In the genomic region with DNA sequence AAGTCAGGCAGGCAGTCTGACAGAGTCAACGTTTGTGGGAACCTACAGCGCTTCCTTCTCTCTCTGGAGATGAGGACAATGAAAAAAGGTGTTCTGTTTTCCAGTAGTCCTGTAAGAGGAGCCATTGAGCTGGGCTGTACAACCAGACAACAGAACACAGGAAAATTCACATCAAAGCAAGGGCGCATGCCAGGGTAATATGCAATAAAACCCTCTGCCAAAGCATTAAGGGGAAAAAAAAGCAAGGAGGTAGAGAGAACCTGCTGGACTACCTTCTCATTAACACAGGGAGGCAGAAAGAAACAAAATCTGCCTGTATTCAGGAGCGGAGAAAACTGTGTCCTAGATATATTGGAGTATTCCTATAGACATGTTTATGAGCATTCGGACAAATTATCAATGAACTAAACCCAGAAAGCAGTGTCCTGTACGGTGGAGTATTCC, we compare ENCODE assay signal across 8 cellular contexts. TPM values are rescaled to one million over a fixed set of nuclear protein-coding genes. Genes with fewer than 3 reads are reported as not detected.
DNase-seq lines count a peak whose midpoint lies in the region; ATAC-seq, FAIRE-seq and TF ChIP-seq lines count a peak whose summit lies in the region.

No MANE protein-coding gene starts in this region.

- no peak for TF ChIP-seq POLR2A in endothelial cell of umbilical vein (IDR thresholded peaks at IDR 0.05; ENCODE audit: low read depth, low read length)

- TF ChIP-seq CTCF in AG04450 (IDR thresholded peaks at IDR 0.05; ENCODE audit: low read depth, low read length) (peak; percentile 81), GM10248 (IDR thresholded peaks at IDR 0.05; ENCODE audit: control extremely low read depth, extremely low read depth, low read depth, missing control alignments) (peak; percentile 49), endothelial cell of umbilical vein (IDR thresholded peaks at IDR 0.05; ENCODE audit: extremely low read depth in 1 of 2, insufficient read depth in 1 of 2, low read depth in 1 of 2, low read length in 2 of 2) (peak; percentile 46 to 53)

- no peaks in the 10 kb centered on the region for H3K9me1 ChIP-seq in endothelial cell of umbilical vein (replicated peaks; ENCODE audit: control insufficient read depth, extremely low read depth, insufficient read depth, low read length)

- peak overlapping the region; percentile 82 for H3K4me2 ChIP-seq in endothelial cell of umbilical vein (ENCODE audit: insufficient read depth, low read length)

- H3K27ac ChIP-seq in AG04450 (ENCODE audit: low read depth, low read length) (peak overlapping the region; percentile 21), endothelial cell of umbilical vein (ENCODE audit: insufficient read depth, low read depth, low read length) (no peak overlapping the region)

- CTCF ChIA-PET in AG04450 (lab: Charles Lee) (interaction anchor here (1.7 to 2.7 kb wide), 4 partner anchors 57 to 78 kb away, joined by 8 to 16 read pairs (median 10); no protein-coding TSS in a partner anchor), GM10248 (lab: Yijun Ruan, JAX) (interaction anchor here (1.6 to 2.9 kb wide), 3 partner anchors 57 to 195 kb away, joined by 7 to 14 read pairs (median 9); a partner anchor contains a TSS), endothelial cell of umbilical vein (lab: Charles Lee) (interaction anchor here (0.6 to 6.7 kb wide), 12 partner anchors 12 to 128 kb away, joined by 3 to 103 read pairs (median 4); no protein-coding TSS in a partner anchor)

- H3K36me3 ChIP-seq in endothelial cell of umbilical vein (ENCODE audit: control insufficient read depth in 2 of 2, extremely low read depth in 1 of 2, insufficient read depth in 2 of 2, low read length in 2 of 2): no peaks in the 10 kb centered on the region
- H3K36me3 ChIP-seq in mucosa of stomach (ENCODE audit: control insufficient read depth, insufficient read depth, low read length): no peaks in the 10 kb centered on the region

- ATAC-seq in HG02610 (IDR thresholded peaks at IDR 0.05; ENCODE audit: unreplicated experiment): no peak

- H3K9ac ChIP-seq in endothelial cell of umbilical vein (replicated peaks; ENCODE audit: extremely low read depth, insufficient read depth, low read length): no peak overlapping the region
- H3K9ac ChIP-seq in mucosa of stomach (ENCODE audit: low read length): peak overlapping the region; percentile 82

- peak overlapping the region; percentile 92 for H3K4me3 ChIP-seq in AG04450 (ENCODE audit: low read depth, low read length)
- H3K4me3 ChIP-seq in endothelial cell of umbilical vein (replicated peaks in 1 of 3; ENCODE audit: insufficient read depth in 1 of 3, low read depth in 1 of 3, low read length in 3 of 3): peak overlapping the region in 1 of 3 experiments; percentile 68
- no peak overlapping the region for H3K4me3 ChIP-seq in mucosa of stomach (ENCODE audit: low read length)

- intact Hi-C loops in endothelial cell of umbilical vein (cut with micrococcal nuclease): loop anchor here (1.0 to 2.0 kb wide), 4 partner anchors 58 to 194 kb away; a partner anchor contains a TSS

- peak; percentile 47 for DNase-seq in AG04450 (ENCODE audit: low read depth, low spot score)
- peak; percentile 43 for DNase-seq in GM10248 (ENCODE audit: extremely low spot score)
- peak; percentile 72 for DNase-seq in NCI-H146 treated with DMSO at 0.1 percent for 48 hours (lab: John Stamatoyannopoulos, UW; ENCODE audit: unreplicated experiment)
- peak; percentile 97 for DNase-seq in SW480 (ENCODE audit: low spot score)
- DNase-seq in endothelial cell of umbilical vein (ENCODE audit: low read depth, low spot score): peak; percentile 77
- DNase-seq in T1000 (lab: John Stamatoyannopoulos, UW): no peak

- H4K20me1 ChIP-seq in endothelial cell of umbilical vein (replicated peaks; ENCODE audit: control insufficient read depth, extremely low read depth, insufficient read depth, low read length): no peaks in the 10 kb centered on the region

- no peaks in the 10 kb centered on the region; the same call in 1 of the 2 replicates for H3K9me3 ChIP-seq in AG04450 (ENCODE audit: control insufficient read depth, insufficient read depth, low read length)
- no peaks in the 10 kb centered on the region for H3K9me3 ChIP-seq in endothelial cell of umbilical vein (replicated peaks; ENCODE audit: control insufficient read depth, insufficient read depth, low read length)
- no peaks in the 10 kb centered on the region for H3K9me3 ChIP-seq in mucosa of stomach (ENCODE audit: control insufficient read depth, low read length)

- H2AFZ ChIP-seq in endothelial cell of umbilical vein (ENCODE audit: low read depth, low read length): peak overlapping the region; percentile 25

- no peaks in the 10 kb centered on the region for H3K27me3 ChIP-seq in AG04450 (ENCODE audit: control insufficient read depth, insufficient read depth, low read length)
- no peaks in the 10 kb centered on the region for H3K27me3 ChIP-seq in endothelial cell of umbilical vein (ENCODE audit: control insufficient read depth in 2 of 2, insufficient read depth in 2 of 2, low read length in 2 of 2)
- no peaks in the 10 kb centered on the region for H3K27me3 ChIP-seq in mucosa of stomach (ENCODE audit: control insufficient read depth, insufficient read depth, low read length)

- dilution Hi-C loops in endothelial cell of umbilical vein (cut with MboI; ENCODE audit: extremely low pct_ligation_motif_present, low sequenced_read_pairs): no loop called here

- FAIRE-seq in endothelial cell of umbilical vein (lab: Jason Lieb, UNC): peak; percentile 83

- POLR2A ChIA-PET in AG04450 (lab: Yijun Ruan, JAX): interaction anchor here (1.9 kb wide), 1 partner anchor 71 kb away, joined by 13 read pairs; no protein-coding TSS in a partner anchor
- POLR2A ChIA-PET in GM10248 (lab: Yijun Ruan, JAX): no interaction called here
- POLR2A ChIA-PET in endothelial cell of umbilical vein (lab: Charles Lee): no interaction called here

- H3K4me1 ChIP-seq in endothelial cell of umbilical vein (ENCODE audit: control insufficient read depth, extremely low read depth, insufficient read depth, low read length): peaks cover 10% of the 10 kb centered on the region
- peaks cover 5% of the 10 kb centered on the region for H3K4me1 ChIP-seq in mucosa of stomach (ENCODE audit: control insufficient read depth, insufficient read depth, low read length)

- BruUV-seq in endothelial cell of umbilical vein (replicated peaks; lab: Mats Ljungman, UMichigan): TSS peak; percentile 20

- peaks cover 6% of the 10 kb centered on the region for H3K79me2 ChIP-seq in endothelial cell of umbilical vein (ENCODE audit: control insufficient read depth, insufficient read depth, low read length)

TF ChIP-seq in endothelial cell of umbilical vein, 7 proteins besides CTCF, POLR2A, EP300 and RAD21:
- no peak for TF ChIP-seq GATA2 (IDR thresholded peaks at IDR 0.05; ENCODE audit: insufficient read depth, insufficient read length, low read depth, low read length)
- TF ChIP-seq, protein P1, sequence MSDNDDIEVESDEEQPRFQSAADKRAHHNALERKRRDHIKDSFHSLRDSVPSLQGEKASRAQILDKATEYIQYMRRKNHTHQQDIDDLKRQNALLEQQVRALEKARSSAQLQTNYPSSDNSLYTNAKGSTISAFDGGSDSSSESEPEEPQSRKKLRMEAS (IDR thresholded peaks at IDR 0.05; ENCODE audit: insufficient read depth, insufficient read length): no peak
- no peak for TF ChIP-seq MYC (IDR thresholded peaks at IDR 0.05; ENCODE audit: low read depth, low read length)
- TF ChIP-seq FOS (IDR thresholded peaks at IDR 0.05; ENCODE audit: borderline replicate concordance, insufficient read depth, low read length): no peak
- TF ChIP-seq JUN (IDR thresholded peaks at IDR 0.05; ENCODE audit: borderline replicate concordance, insufficient read depth, insufficient read length, low read depth): no peak
- no peak for TF ChIP-seq POLR2AphosphoS5 (IDR thresholded peaks at IDR 0.05; ENCODE audit: insufficient read depth, low read depth, low read length)
- TF ChIP-seq EZH2 (IDR thresholded peaks at IDR 0.05; ENCODE audit: borderline replicate concordance, low read depth, low read length, severe bottlenecking): no peak

RNA-seq across cellular contexts. Expression of a gene that starts 1.3 kb away (rescaled TPM):
- polyA plus RNA-seq in AG04450 (2011; rRNA removed) (24.7 and 30.8 TPM in 2 replicates), endothelial cell of umbilical vein (4.1 and 4.5 TPM in 2 replicates)
- polyA minus RNA-seq in AG04450 (2011; rRNA and poly(A)+ RNA removed): 22.3 and 27.0 TPM in 2 replicates
- total RNA-seq in endothelial cell of umbilical vein: 9.0 and 11.7 TPM in 2 replicates
- polyA plus RNA-seq in endothelial cell of umbilical vein (2011; cell fraction: cytosol; rRNA removed): 3.8 and 4.3 TPM in 2 replicates
- polyA plus RNA-seq in endothelial cell of umbilical vein (2011; cell fraction: nucleus; rRNA removed): 4.2 and 4.7 TPM in 2 replicates
- 14.3 and 15.7 TPM in 2 replicates for polyA plus RNA-seq in endothelial cell of umbilical vein (2012)
- 5.8 and 7.9 TPM in 2 replicates for polyA minus RNA-seq in endothelial cell of umbilical vein
- 12.7 TPM for polyA minus RNA-seq in endothelial cell of umbilical vein (2011; cell fraction: cytosol; rRNA and poly(A)+ RNA removed)
- 3.4 and 3.6 TPM in 2 replicates for polyA minus RNA-seq in endothelial cell of umbilical vein (2011; cell fraction: nucleus; rRNA and poly(A)+ RNA removed)
